In genomic region chr10:49325916-49326783, GRCh38 we compare ENCODE assay signal across 40 cellular contexts. TPM values are rescaled to one million over a fixed set of nuclear protein-coding genes. Genes with fewer than 3 reads are reported as not detected.
"Had no signal": no experiment of that assay in that cellular context is flagged by ENCODE, and none has a peak within 500 bp of the region (broad histone marks: within the 10 kb centered on the region; RNA-seq: fewer than 3 reads in every experiment).

No MANE protein-coding gene starts in this region.

- H3K4me3 Mint-ChIP-seq: activated CD4-positive, alpha-beta memory T cell treated with anti-CD3 and anti-CD28 coated beads for 36 hours; activated CD4-positive, alpha-beta T cell treated with anti-CD3 and anti-CD28 coated beads, Interleukin-2, amount 10 ng/mL, durations not matched to agents 24 days and 14 days; activated naive CD8-positive, alpha-beta T cell; activated T-cell treated with anti-CD3 and anti-CD28 coated beads, Interleukin-2, amount 50 U/mL, for 72 hours; effector memory CD8-positive, alpha-beta T cell; nephron; stimulated activated naive B cell treated with anti-CD40 and anti-IgM and Interleukin-4, amounts not matched to agents 10 μg/mL and 1 μg/mL and 100 μg/mL, for 72 hours; T-helper 1 cell treated with Interleukin-12 subunit alpha and Interleukin-12 subunit beta and Interleukin-4 antibody, amounts not matched to agents 30 μg/mL and 1 μg/mL, for 36 hours had no signal

- H3K4me1 Mint-ChIP-seq: activated CD4-positive, alpha-beta T cell treated with anti-CD3 and anti-CD28 coated beads, Interleukin-2, amount 10 ng/mL, durations not matched to agents 24 days and 14 days; stimulated activated naive B cell treated with anti-CD40 and anti-IgM and Interleukin-4, amounts not matched to agents 10 μg/mL and 1 μg/mL and 100 μg/mL, for 72 hours had no signal

- H3K27ac ChIP-seq: body of pancreas, colonic mucosa, dorsolateral prefrontal cortex, gastroesophageal sphincter, hepatocyte, ovary, sigmoid colon, testis, transverse colon, uterus, WERI-Rb-1 had no signal

- H3K4me3 ChIP-seq: body of pancreas, colonic mucosa, dorsolateral prefrontal cortex, gastroesophageal sphincter, hepatocyte, ovary, sigmoid colon, transverse colon, uterus had no signal

- ATAC-seq: activated T-cell treated with anti-CD3 and anti-CD28 coated beads, Interleukin-2, amount 50 U/mL, for 72 hours; body of pancreas; effector memory CD8-positive, alpha-beta T cell; gastroesophageal sphincter; left cardiac atrium had no signal

- H3K27ac Mint-ChIP-seq: activated CD4-positive, alpha-beta memory T cell treated with anti-CD3 and anti-CD28 coated beads for 36 hours; activated CD4-positive, alpha-beta T cell treated with anti-CD3 and anti-CD28 coated beads, Interleukin-2, amount 10 ng/mL, durations not matched to agents 24 days and 14 days; activated naive CD8-positive, alpha-beta T cell; activated T-cell treated with anti-CD3 and anti-CD28 coated beads, Interleukin-2, amount 50 U/mL, for 72 hours; effector memory CD8-positive, alpha-beta T cell; nephron; progenitor cell of endocrine pancreas; stimulated activated naive B cell treated with anti-CD40 and anti-IgM and Interleukin-4, amounts not matched to agents 10 μg/mL and 1 μg/mL and 100 μg/mL, for 72 hours; T-helper 1 cell treated with Interleukin-12 subunit alpha and Interleukin-12 subunit beta and Interleukin-4 antibody, amounts not matched to agents 30 μg/mL and 1 μg/mL, for 36 hours had no signal

- H3K9me3 ChIP-seq: body of pancreas, colonic mucosa, gastroesophageal sphincter, neutrophil, ovary, sigmoid colon, SK-N-SH, testis, transverse colon, uterus had no signal

- H3K4me1 ChIP-seq: body of pancreas, colonic mucosa, gastroesophageal sphincter, sigmoid colon, testis, transverse colon, uterus had no signal

- H3K27me3 ChIP-seq: body of pancreas, colonic mucosa, gastroesophageal sphincter, hepatocyte, neutrophil, ovary, sigmoid colon, testis, transverse colon, uterus had no signal

- H3K36me3 ChIP-seq: colonic mucosa, gastroesophageal sphincter, neutrophil, ovary, sigmoid colon, transverse colon, uterus, WERI-Rb-1 had no signal

- H3K36me3 Mint-ChIP-seq: activated CD4-positive, alpha-beta memory T cell treated with anti-CD3 and anti-CD28 coated beads for 36 hours; activated naive CD8-positive, alpha-beta T cell; stimulated activated naive B cell treated with anti-CD40 and anti-IgM and Interleukin-4, amounts not matched to agents 10 μg/mL and 1 μg/mL and 100 μg/mL, for 72 hours had no signal

- H3K4me2 ChIP-seq: hepatocyte, SK-N-SH had no signal

- DNase-seq: activated CD4-positive, alpha-beta memory T cell treated with anti-CD3 and anti-CD28 coated beads for 36 hours; activated CD4-positive, alpha-beta T cell treated with anti-CD3 and anti-CD28 coated beads, Interleukin-2, amount 10 ng/mL, durations not matched to agents 24 days and 14 days; activated CD4-positive, CD25-positive, alpha-beta regulatory T cell treated with anti-CD3 and anti-CD28 coated beads, Interleukin-2, amount 50 U/mL, for 72 hours; activated naive CD4-positive, alpha-beta T cell; activated T-cell treated with anti-CD3 and anti-CD28 coated beads for 4 hours; activated T-cell treated with anti-CD3 and anti-CD28 coated beads, Interleukin-2, amount 50 U/mL, for 72 hours; anterior cingulate cortex; body of pancreas; cerebellar nuclear complex; colonic mucosa; dorsolateral prefrontal cortex; effector memory CD8-positive, alpha-beta T cell; erythroblast; left cardiac atrium; sigmoid colon; SK-N-SH; small intestine; stimulated activated CD4-positive, alpha-beta T cell treated with anti-CD3 and anti-CD28 coated beads, Interleukin-1b, Interleukin-23, amount 100 ng/mL, for 48 hours; stimulated activated CD4-positive, alpha-beta T cell treated with anti-CD3 and anti-CD28 coated beads, Interleukin-4, amount 100 ng/mL, for 4 hours; stimulated activated CD8-positive, alpha-beta memory T cell treated with anti-CD3 and anti-CD28 coated beads, Interleukin-4, amount 100 ng/mL, for 48 hours; stimulated activated naive B cell treated with anti-CD40 and anti-IgM and Interleukin-4, amounts not matched to agents 10 μg/mL and 1 μg/mL and 100 μg/mL, for 72 hours; SW 1271; T-helper 9 cell; testis; transverse colon; uterus; WERI-Rb-1 had no signal

- H3K27me3 Mint-ChIP-seq: activated CD4-positive, alpha-beta memory T cell treated with anti-CD3 and anti-CD28 coated beads for 36 hours had no signal

- H3K9ac ChIP-seq: SK-N-SH had no signal

- H3K9me3 Mint-ChIP-seq: activated CD4-positive, alpha-beta memory T cell treated with anti-CD3 and anti-CD28 coated beads for 36 hours; activated CD4-positive, alpha-beta T cell treated with anti-CD3 and anti-CD28 coated beads, Interleukin-2, amount 10 ng/mL, durations not matched to agents 24 days and 14 days; activated T-cell treated with anti-CD3 and anti-CD28 coated beads, Interleukin-2, amount 50 U/mL, for 72 hours; effector memory CD8-positive, alpha-beta T cell; nephron; stimulated activated naive B cell treated with anti-CD40 and anti-IgM and Interleukin-4, amounts not matched to agents 10 μg/mL and 1 μg/mL and 100 μg/mL, for 72 hours; T-helper 1 cell treated with Interleukin-12 subunit alpha and Interleukin-12 subunit beta and Interleukin-4 antibody, amounts not matched to agents 30 μg/mL and 1 μg/mL, for 36 hours had no signal

- H2AFZ ChIP-seq: hepatocyte had no signal

RNA-seq across cellular contexts. Expression of gene C10orf71, which starts 27.2 kb away (rescaled TPM):
- total RNA-seq: activated CD4-positive, alpha-beta memory T cell treated with anti-CD3 and anti-CD28 coated beads for 36 hours; activated CD4-positive, alpha-beta T cell treated with anti-CD3 and anti-CD28 coated beads, Interleukin-2, amount 10 ng/mL, durations not matched to agents 24 days and 14 days; activated T-cell treated with anti-CD3 and anti-CD28 coated beads, Interleukin-2, amount 50 U/mL, for 72 hours; colonic mucosa; fibroblast of lung; fibroblast of villous mesenchyme; hepatocyte; liver; progenitor cell of endocrine pancreas; renal cortical epithelial cell; sigmoid colon; uterus had no signal
- polyA plus RNA-seq: fibroblast of lung, hepatocyte, keratinocyte, sigmoid colon, SK-N-SH had no signal
